Comparison of ENCODE assay signal across 8 cellular contexts in the genomic region with DNA sequence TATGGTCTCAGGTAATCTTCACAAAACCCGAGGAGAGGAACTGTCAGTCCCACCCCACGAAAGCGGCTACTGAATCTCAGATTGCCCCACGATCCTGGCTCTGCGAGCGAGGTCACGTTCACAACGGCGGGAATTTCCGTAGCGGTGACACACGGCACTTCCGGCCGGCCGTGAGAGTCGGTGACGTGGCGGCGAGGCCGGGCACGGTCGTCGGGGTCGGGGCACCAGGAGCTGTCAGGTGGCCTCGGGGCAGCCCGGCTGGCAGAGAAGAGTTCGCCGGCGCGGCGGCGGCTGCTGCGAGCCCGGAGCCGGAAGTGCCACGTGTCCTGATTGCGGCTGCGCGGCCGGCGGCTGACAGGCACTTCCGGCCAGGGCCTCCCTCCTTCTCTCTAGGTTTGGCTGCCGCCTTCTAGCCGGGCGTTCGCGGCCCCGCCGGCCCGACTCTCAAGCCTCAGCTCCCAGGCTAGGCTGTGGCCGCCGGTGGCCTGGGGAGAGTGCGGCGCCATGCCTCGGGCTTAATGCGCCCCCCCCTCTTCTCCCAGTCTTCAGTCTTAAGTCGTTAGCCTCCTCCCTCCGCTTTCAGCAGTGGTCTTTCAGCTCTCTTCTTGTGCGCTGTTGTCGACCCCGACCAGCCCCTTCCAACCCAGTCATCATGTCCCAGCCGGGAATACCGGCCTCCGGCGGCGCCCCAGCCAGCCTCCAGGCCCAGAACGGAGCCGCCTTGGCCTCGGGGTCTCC. TPM values are rescaled to one million over a fixed set of nuclear protein-coding genes. Genes with fewer than 3 reads are reported as not detected.
A peak's percentile ranks its signal among the peaks of the same experiment; 100 is the strongest.
DNase-seq lines count a peak whose midpoint lies in the region; ATAC-seq and TF ChIP-seq lines count a peak whose summit lies in the region.

A gene (plus strand): TSS at position 361 of the 738 bp plus-strand sequence. CDS start 292 bp downstream, at position 653.

- peaks cover 13% of the 10 kb centered on the region for H3F3A ChIP-seq in DOHH2 (ENCODE audit: control insufficient read depth, insufficient read depth)

- H3K9me3 ChIP-seq in DOHH2 (ENCODE audit: control insufficient read depth, insufficient read depth, low read length) (no peaks in the 10 kb centered on the region), Karpas-422 (ENCODE audit: low read length) (no peaks in the 10 kb centered on the region), RWPE2 (ENCODE audit: severe bottlenecking) (no peaks in the 10 kb centered on the region)

- H3K27me3 ChIP-seq in DOHH2 (ENCODE audit: control insufficient read depth, low read length) (no peaks in the 10 kb centered on the region), Karpas-422 (ENCODE audit: low read length) (no peaks in the 10 kb centered on the region), RWPE2 (ENCODE audit: insufficient read depth, poor library complexity, severe bottlenecking) (no peaks in the 10 kb centered on the region)

- H2AFZ ChIP-seq in Karpas-422 (ENCODE audit: low read length): peak within 1 kb of the TSS; percentile 77

- H3K27ac ChIP-seq in DOHH2 (ENCODE audit: low read depth, low read length) (peak within 1 kb of the TSS; percentile 89), Karpas-422 (ENCODE audit: low read length) (peak within 1 kb of the TSS; percentile 95), RWPE2 (ENCODE audit: poor library complexity, severe bottlenecking) (peak within 1 kb of the TSS; percentile 96)

- H3K36me3 Mint-ChIP-seq in activated T-helper 2 cell treated with anti-CD3 and anti-CD28 coated beads, Interferon-gamma antibody, Interleukin-2, Interleukin-4, amounts not matched to agents 10 μg/mL and 5 μg/mL and 100 μg/mL, durations not matched to agents 14 hours and 24 hours and 36 hours (ENCODE audit: low read depth): peaks cover 16% of the 10 kb centered on the region
- H3K36me3 Mint-ChIP-seq in naive thymus-derived CD8-positive, alpha-beta T cell: peaks cover 0 to 6% (median 0%) of the 10 kb centered on the region in 3 donors

- H3K4me3 ChIP-seq in DOHH2 (ENCODE audit: low read length) (peak within 1 kb of the TSS; percentile 99), Karpas-422 (ENCODE audit: low read length) (peak within 1 kb of the TSS; percentile 89), RWPE2 (ENCODE audit: severe bottlenecking) (peak within 1 kb of the TSS; percentile 87), fibroblast of mammary gland (ENCODE audit: control insufficient read depth, low read depth, low read length) (peak within 1 kb of the TSS; percentile 97)

- peak within 1 kb of the TSS; percentile 88 for H3K4me3 Mint-ChIP-seq in activated T-helper 2 cell treated with anti-CD3 and anti-CD28 coated beads, Interferon-gamma antibody, Interleukin-2, Interleukin-4, amounts not matched to agents 10 μg/mL and 5 μg/mL and 100 μg/mL, durations not matched to agents 14 hours and 24 hours and 36 hours (ENCODE audit: low read depth)
- H3K4me3 Mint-ChIP-seq in naive thymus-derived CD8-positive, alpha-beta T cell: peak within 1 kb of the TSS; percentile 88 to 99 (median 96)

- H3K36me3 ChIP-seq in DOHH2 (ENCODE audit: control insufficient read depth, low read length) (peaks cover 7% of the 10 kb centered on the region), Karpas-422 (ENCODE audit: insufficient read depth, low read length) (no peaks in the 10 kb centered on the region), RWPE2 (ENCODE audit: low read depth) (peaks cover 21% of the 10 kb centered on the region)

- peaks cover 48% of the 10 kb centered on the region for H3K79me2 ChIP-seq in DOHH2 (ENCODE audit: control insufficient read depth, low read length)
- H3K79me2 ChIP-seq in Karpas-422 (ENCODE audit: low read length): peaks cover 48% of the 10 kb centered on the region

- H3K9ac ChIP-seq in Karpas-422 (ENCODE audit: low read length): peak within 1 kb of the TSS; percentile 93

- no peaks in the 10 kb centered on the region for H3K9me3 Mint-ChIP-seq in activated T-helper 2 cell treated with anti-CD3 and anti-CD28 coated beads, Interferon-gamma antibody, Interleukin-2, Interleukin-4, amounts not matched to agents 10 μg/mL and 5 μg/mL and 100 μg/mL, durations not matched to agents 14 hours and 24 hours and 36 hours
- H3K9me3 Mint-ChIP-seq in naive thymus-derived CD8-positive, alpha-beta T cell: no peaks in the 10 kb centered on the region

- no peak for TF ChIP-seq CTCF in DOHH2 (IDR thresholded peaks at IDR 0.05; ENCODE audit: low read depth, low read length, poor library complexity, severe bottlenecking)
- TF ChIP-seq CTCF in RWPE2 (IDR thresholded peaks at IDR 0.05; ENCODE audit: poor library complexity, severe bottlenecking): no peak
- no peak for TF ChIP-seq CTCF in fibroblast of mammary gland (conservative IDR thresholded peaks at IDR 0.05; ENCODE audit: control insufficient read depth, insufficient read depth, low read depth, low read length)

- peak within 1 kb of the TSS; percentile 97 for H3K27ac Mint-ChIP-seq in activated T-helper 2 cell treated with anti-CD3 and anti-CD28 coated beads, Interferon-gamma antibody, Interleukin-2, Interleukin-4, amounts not matched to agents 10 μg/mL and 5 μg/mL and 100 μg/mL, durations not matched to agents 14 hours and 24 hours and 36 hours
- H3K27ac Mint-ChIP-seq in naive thymus-derived CD8-positive, alpha-beta T cell: peak within 1 kb of the TSS; percentile 90 to 99 (median 98)

- H3K4me1 Mint-ChIP-seq in activated T-helper 2 cell treated with anti-CD3 and anti-CD28 coated beads, Interferon-gamma antibody, Interleukin-2, Interleukin-4, amounts not matched to agents 10 μg/mL and 5 μg/mL and 100 μg/mL, durations not matched to agents 14 hours and 24 hours and 36 hours (ENCODE audit: low read depth): peaks cover 22% of the 10 kb centered on the region
- peaks cover 8 to 39% (median 30%) of the 10 kb centered on the region in 4 donors for H3K4me1 Mint-ChIP-seq in naive thymus-derived CD8-positive, alpha-beta T cell

- H3K9me2 ChIP-seq in DOHH2 (replicated peaks; ENCODE audit: control insufficient read depth, low read length) (no peaks in the 10 kb centered on the region), Karpas-422 (replicated peaks; ENCODE audit: insufficient read depth, low read length) (no peaks in the 10 kb centered on the region)

- peaks cover 25% of the 10 kb centered on the region for H3K4me1 ChIP-seq in DOHH2 (ENCODE audit: control insufficient read depth, low read length)
- peaks cover 21% of the 10 kb centered on the region for H3K4me1 ChIP-seq in Karpas-422 (ENCODE audit: low read length)
- peaks cover 9% of the 10 kb centered on the region for H3K4me1 ChIP-seq in RWPE2 (ENCODE audit: insufficient read depth, poor library complexity, severe bottlenecking)

- ATAC-seq in GM21825 (IDR thresholded peaks at IDR 0.05; ENCODE audit: unreplicated experiment) (peak; percentile 76), RWPE2 (ENCODE audit: low read depth) (peak; percentile 88)
- peak; percentile 87 to 91 for ATAC-seq in naive thymus-derived CD8-positive, alpha-beta T cell

- peak; percentile 95 for DNase-seq in Karpas-422
- peak; percentile 96 for DNase-seq in RWPE2 (ENCODE audit: low spot score)
- DNase-seq in activated T-helper 2 cell treated with anti-CD3 and anti-CD28 coated beads, Interferon-gamma antibody, Interleukin-2, Interleukin-4, amounts not matched to agents 10 μg/mL and 5 μg/mL and 100 μg/mL, durations not matched to agents 14 hours and 24 hours and 36 hours (ENCODE audit: low spot score): peak; percentile 88
- peak; percentile 75 for DNase-seq in fibroblast of mammary gland (ENCODE audit: low read depth)
- DNase-seq in naive thymus-derived CD8-positive, alpha-beta T cell: peak; percentile 80 to 91 (median 86)
- peak; percentile 75 to 87 (median 84) for DNase-seq in stimulated activated naive CD4-positive, alpha-beta T cell (lab: John Stamatoyannopoulos, UW)

- no peaks in the 10 kb centered on the region for H4K20me1 ChIP-seq in DOHH2 (ENCODE audit: control insufficient read depth, insufficient read depth, low read depth, low read length)
- H4K20me1 ChIP-seq in Karpas-422 (ENCODE audit: insufficient read depth, low read depth, low read length): no peaks in the 10 kb centered on the region

- H3K4me2 ChIP-seq in DOHH2 (ENCODE audit: low read length) (peak within 1 kb of the TSS; percentile 90), Karpas-422 (ENCODE audit: low read depth, low read length, poor library complexity, severe bottlenecking) (peak within 1 kb of the TSS; percentile 85)

- intact Hi-C loops in activated T-helper 2 cell treated with anti-CD3 and anti-CD28 coated beads, Interferon-gamma antibody, Interleukin-2, Interleukin-4, amounts not matched to agents 10 μg/mL and 5 μg/mL and 100 μg/mL, durations not matched to agents 14 hours and 24 hours and 36 hours (cut with micrococcal nuclease): loop anchor here (1.0 to 10.0 kb wide), 7 partner anchors 16 to 644 kb away; a partner anchor contains a TSS

- no peaks in the 10 kb centered on the region for H3K27me3 Mint-ChIP-seq in activated T-helper 2 cell treated with anti-CD3 and anti-CD28 coated beads, Interferon-gamma antibody, Interleukin-2, Interleukin-4, amounts not matched to agents 10 μg/mL and 5 μg/mL and 100 μg/mL, durations not matched to agents 14 hours and 24 hours and 36 hours (ENCODE audit: low read depth)
- no peaks in the 10 kb centered on the region for H3K27me3 Mint-ChIP-seq in naive thymus-derived CD8-positive, alpha-beta T cell

- POLR2A ChIA-PET in naive thymus-derived CD8-positive, alpha-beta T cell (lab: Charles Lee): interaction anchor here (0.8 to 3.8 kb wide), 6 partner anchors 10 to 277 kb away, joined by 3 to 46 read pairs (median 6); a partner anchor contains a TSS

RNA-seq across cellular contexts. Expression of the gene that starts here (rescaled TPM):
- total RNA-seq in Karpas-422 (2014; rRNA removed; shearing (Covaris generic); ENCODE audit: low replicate concordance): 5.2 and 25.8 TPM in 2 replicates
- total RNA-seq in activated T-helper 2 cell treated with anti-CD3 and anti-CD28 coated beads, Interferon-gamma antibody, Interleukin-2, Interleukin-4, amounts not matched to agents 10 μg/mL and 5 μg/mL and 100 μg/mL, durations not matched to agents 14 hours and 24 hours and 36 hours: 33.9 and 34.0 TPM in 2 replicates
- total RNA-seq in naive thymus-derived CD8-positive, alpha-beta T cell: 10 to 100 TPM; 16.2 to 17.2 TPM
- 1 to 10 TPM; 4.0 to 7.7 (median 7.1) TPM for polyA plus RNA-seq in naive thymus-derived CD8-positive, alpha-beta T cell

Comparison
In these comparisons a context has a peak if more than half of its experiments do, and no peak if none do; other contexts are left out.
1. Peak in every context shown above with its lines: DNase-seq, ATAC-seq, H3K4me3 ChIP-seq and H3K27ac ChIP-seq.